ENCODE assay signal across 25 cellular contexts in genomic region chr12:12682284-12682683, GRCh38. TPM values are rescaled to one million over a fixed set of nuclear protein-coding genes. Genes with fewer than 3 reads are reported as not detected.
DNase-seq lines count a peak whose midpoint lies in the region; TF ChIP-seq lines count a peak whose summit lies in the region.
"Had no signal": no experiment of that assay in that cellular context is flagged by ENCODE, and none has a peak within 500 bp of the region (broad histone marks: within the 10 kb centered on the region; RNA-seq: fewer than 3 reads in every experiment).

No MANE protein-coding gene starts in this region.

- no peak for TF ChIP-seq CTCF in parathyroid adenoma (IDR thresholded peaks at IDR 0.05)

- no peaks in the 10 kb centered on the region for H3K27me3 ChIP-seq in HUES6 (ENCODE audit: control insufficient read depth, insufficient read depth, low read length)
- peaks cover 5% of the 10 kb centered on the region for H3K27me3 ChIP-seq in iPS-15b (ENCODE audit: control insufficient read depth, insufficient read depth, low read length)
- H3K27me3 ChIP-seq in parathyroid adenoma (ENCODE audit: control insufficient read depth, insufficient read depth, low read length), result no peaks in the 10 kb centered on the region
- H3K27me3 ChIP-seq: BLaER1 treated with 17β-estradiol and CSF1 and Interleukin-3, amounts not matched to agents 10 nM and 100 nM; SJSA1 had no signal

- H2AFZ ChIP-seq in parathyroid adenoma, result no peak overlapping the region

- peaks cover 5% of the 10 kb centered on the region for H3K79me2 ChIP-seq in parathyroid adenoma

- H3K36me3 ChIP-seq in HUES6 (ENCODE audit: control insufficient read depth, insufficient read depth, low read length) (no peaks in the 10 kb centered on the region), iPS-15b (ENCODE audit: control insufficient read depth, insufficient read depth, low read length) (no peaks in the 10 kb centered on the region), parathyroid adenoma (ENCODE audit: control insufficient read depth, insufficient read depth, low read length) (no peaks in the 10 kb centered on the region)
- H3K36me3 ChIP-seq: BLaER1 treated with 17β-estradiol and CSF1 and Interleukin-3, amounts not matched to agents 10 nM and 100 nM; SJSA1 had no signal

- H3K9ac ChIP-seq in HUES6 (ENCODE audit: low read length) (no peak overlapping the region), iPS-15b (ENCODE audit: low read depth, low read length) (no peak overlapping the region), parathyroid adenoma (no peak overlapping the region)
- H3K9ac ChIP-seq: BLaER1 treated with 17β-estradiol and CSF1 and Interleukin-3, amounts not matched to agents 10 nM and 100 nM; KMS-11 had no signal

- no peak overlapping the region for H3K4me2 ChIP-seq in parathyroid adenoma (ENCODE audit: low read length)
- H3K4me2 ChIP-seq: BLaER1 treated with 17β-estradiol and CSF1 and Interleukin-3, amounts not matched to agents 10 nM and 100 nM; KMS-11 had no signal

- peaks cover 28% of the 10 kb centered on the region for H3K4me1 ChIP-seq in HUES6 (ENCODE audit: control insufficient read depth, insufficient read depth, low read length)
- H3K4me1 ChIP-seq in iPS-15b (ENCODE audit: control insufficient read depth, insufficient read depth, low read length), result peaks cover 21% of the 10 kb centered on the region
- H3K4me1 ChIP-seq in parathyroid adenoma, result peaks cover 23% of the 10 kb centered on the region
- H3K4me1 ChIP-seq: BLaER1 treated with 17β-estradiol and CSF1 and Interleukin-3, amounts not matched to agents 10 nM and 100 nM; SJSA1 had no signal

- H3K4me3 ChIP-seq in HUES6 (ENCODE audit: low read depth, low read length) (peak overlapping the region; percentile 32; the same call in 1 of the 2 replicates), iPS-15b (ENCODE audit: low read depth, low read length) (peak overlapping the region; percentile 72), parathyroid adenoma (ENCODE audit: low read depth, low read length) (no peak overlapping the region)
- H3K4me3 ChIP-seq: BLaER1 treated with 17β-estradiol and CSF1 and Interleukin-3, amounts not matched to agents 10 nM and 100 nM; SJSA1 had no signal

- peak; percentile 53 for DNase-seq in cerebellar cortex (ENCODE audit: low spot score)
- no peak for DNase-seq in NCI-H2171 (lab: John Stamatoyannopoulos, UW)
- no peak for DNase-seq in mucosa of gallbladder (ENCODE audit: low spot score)
- no peak for DNase-seq in NCI-H748 (lab: John Stamatoyannopoulos, UW; ENCODE audit: unreplicated experiment)
- DNase-seq: ACHN; CD4-positive, alpha-beta memory T cell; GDM1; H7; HFFc6; IMR-90; NCI-H1092 treated with DMSO at 0.1 percent for 48 hours; NCI-H1436 treated with DMSO at 0.1 percent for 48 hours; NCI-H1930; NCI-H2227 treated with DMSO at 0.1 percent for 48 hours; NCI-H510A; NCI-H774; OCI-M1 had no signal

- H3K9me3 ChIP-seq in HUES6 (ENCODE audit: control insufficient read depth, insufficient read depth, low read depth, low read length) (no peaks in the 10 kb centered on the region), iPS-15b (ENCODE audit: control insufficient read depth, insufficient read depth, low read length) (no peaks in the 10 kb centered on the region), parathyroid adenoma (ENCODE audit: control insufficient read depth, low read length) (no peaks in the 10 kb centered on the region)
- H3K9me3 ChIP-seq: BLaER1 treated with 17β-estradiol and CSF1 and Interleukin-3, amounts not matched to agents 10 nM and 100 nM; SJSA1 had no signal

- H3K27ac ChIP-seq in HUES6 (ENCODE audit: low read depth, low read length) (no peak overlapping the region), parathyroid adenoma (peak overlapping the region; percentile 30)
- H3K27ac ChIP-seq: BLaER1 treated with 17β-estradiol and CSF1 and Interleukin-3, amounts not matched to agents 10 nM and 100 nM; HL-60; KMS-11; SJSA1 had no signal

RNA-seq across cellular contexts. Expression of gene GPR19, which starts 13.7 kb away (rescaled TPM):
- 0.26 TPM for total RNA-seq in mucosa of gallbladder
- total RNA-seq: Right ventricle myocardium inferior had no signal

RNA-seq across cellular contexts. Expression of gene CDKN1B, which starts 34.9 kb away (rescaled TPM):
- total RNA-seq in mucosa of gallbladder, result 63.0 TPM
